ENCODE assay signal across 10 cellular contexts in genomic region chr4:74451214-74451661, GRCh38. TPM values are rescaled to one million over a fixed set of nuclear protein-coding genes. Genes with fewer than 3 reads are reported as not detected.
DNase-seq lines count a peak whose midpoint lies in the region; ATAC-seq and TF ChIP-seq lines count a peak whose summit lies in the region.
"Had no signal": no experiment of that assay in that cellular context is flagged by ENCODE, and none has a peak within 500 bp of the region (broad histone marks: within the 10 kb centered on the region; RNA-seq: fewer than 3 reads in every experiment).

No MANE protein-coding gene starts in this region.

- no peak overlapping the region for H3K27ac ChIP-seq in breast epithelium
- H3K27ac ChIP-seq in Panc1 (ENCODE audit: low read length): no peak overlapping the region
- H3K27ac ChIP-seq in smooth muscle cell (ENCODE audit: low read depth): peak overlapping the region; percentile 46

- no peak overlapping the region for H3K9ac ChIP-seq in smooth muscle cell (ENCODE audit: low read depth)

- DNase-seq in MCF 10A (ENCODE audit: unreplicated experiment) (peak; percentile 85), breast epithelium (ENCODE audit: low spot score in 2 of 2) (no peak), Panc1 (ENCODE audit: low read depth, low spot score) (no peak), fibroblast of peridontal ligament (ENCODE audit: extremely low read depth) (peak; percentile 43), smooth muscle cell (lab: John Stamatoyannopoulos, UW; ENCODE audit: unreplicated experiment) (no peak), occipital lobe (lab: John Stamatoyannopoulos, UW) (no peak), activated gamma-delta T cell (lab: John Stamatoyannopoulos, UW) (no peak)

- H3K4me2 ChIP-seq in smooth muscle cell: peak overlapping the region; percentile 42

- ATAC-seq in Panc1 (0 out of 2 replicates have a peak, but pooled peaks have one; percentile 56), GM18520 (IDR thresholded peaks at IDR 0.05; ENCODE audit: unreplicated experiment) (no peak)

- no peaks in the 10 kb centered on the region for H3F3A ChIP-seq in smooth muscle cell (ENCODE audit: low read depth)

- H3K9me3 ChIP-seq in breast epithelium (no peaks in the 10 kb centered on the region), Panc1 (ENCODE audit: control insufficient read depth, insufficient read depth, low read depth, low read length) (no peaks in the 10 kb centered on the region), smooth muscle cell (replicated peaks; ENCODE audit: low read depth) (no peaks in the 10 kb centered on the region)

- H3K4me3 ChIP-seq in breast epithelium (no peak overlapping the region), Panc1 (ENCODE audit: low read depth in 2 of 2, low read length in 2 of 2) (no peak overlapping the region), smooth muscle cell (no peak overlapping the region)

- H2AFZ ChIP-seq in smooth muscle cell (ENCODE audit: low read depth): no peak overlapping the region

- H3K27me3 ChIP-seq in breast epithelium: no peaks in the 10 kb centered on the region
- no peaks in the 10 kb centered on the region for H3K27me3 ChIP-seq in Panc1 (ENCODE audit: control insufficient read depth, insufficient read depth, low read length)
- no peaks in the 10 kb centered on the region for H3K27me3 ChIP-seq in smooth muscle cell (ENCODE audit: low read depth)

- H3K9me3 Mint-ChIP-seq in MCF 10A (ENCODE audit: unreplicated experiment): no peaks in the 10 kb centered on the region
- H3K9me3 Mint-ChIP-seq: dendritic cell treated with granulocyte-macrophage colony-stimulating factor and Interleukin-4, amounts not matched to agents 40 ng/mL and 50 ng/mL, for 4 days had no signal

- intact Hi-C loops in MCF 10A (cut with micrococcal nuclease) (no loop called here), breast epithelium (cut with DNase I; ENCODE audit: low total_unique reads) (no loop called here), Panc1 (cut with micrococcal nuclease; ENCODE audit: unreplicated experiment) (no loop called here)

- POLR2A ChIA-PET in MCF 10A (lab: Yijun Ruan, JAX) (interaction anchor here (0.6 to 10.8 kb wide), 29 partner anchors 9 to 352 kb away, joined by 3 to 170 read pairs (median 6); partner anchors contain the start of genes CXCL2 and EREG), Panc1 (lab: Charles Lee) (no interaction called here)

- H3K27ac Mint-ChIP-seq in MCF 10A (ENCODE audit: low read depth, unreplicated experiment): peak overlapping the region; percentile 37
- H3K27ac Mint-ChIP-seq: dendritic cell treated with granulocyte-macrophage colony-stimulating factor and Interleukin-4, amounts not matched to agents 40 ng/mL and 50 ng/mL, for 4 days had no signal

- peak overlapping the region; percentile 95 for H3K4me3 Mint-ChIP-seq in MCF 10A (ENCODE audit: unreplicated experiment)
- H3K4me3 Mint-ChIP-seq: dendritic cell treated with granulocyte-macrophage colony-stimulating factor and Interleukin-4, amounts not matched to agents 40 ng/mL and 50 ng/mL, for 4 days had no signal

- WGBS in smooth muscle cell (ENCODE audit: low lambda C conversion rate): 0% methylated on average over 1 of the region's 1 CpG

- BruUV-seq in MCF 10A (replicated peaks; lab: Mats Ljungman, UMichigan) (no TSS peak), Panc1 (replicated peaks; lab: Mats Ljungman, UMichigan) (no TSS peak)

- H3K4me1 ChIP-seq in breast epithelium (no peaks in the 10 kb centered on the region), Panc1 (ENCODE audit: control insufficient read depth, insufficient read depth, low read length) (no peaks in the 10 kb centered on the region), smooth muscle cell (ENCODE audit: low read depth) (peaks cover 9% of the 10 kb centered on the region)

- no peaks in the 10 kb centered on the region for H3K27me3 Mint-ChIP-seq in MCF 10A (ENCODE audit: insufficient read depth, unreplicated experiment)
- H3K27me3 Mint-ChIP-seq: dendritic cell treated with granulocyte-macrophage colony-stimulating factor and Interleukin-4, amounts not matched to agents 40 ng/mL and 50 ng/mL, for 4 days had no signal

- no peak for TF ChIP-seq POLR2A in breast epithelium (IDR thresholded peaks at IDR 0.05)

- CTCF ChIA-PET in MCF 10A (lab: Yijun Ruan, JAX) (interaction anchor here (0.6 to 3.8 kb wide), 7 partner anchors 15 to 225 kb away, joined by 3 to 47 read pairs (median 4); no protein-coding TSS in a partner anchor), Panc1 (lab: Charles Lee) (no interaction called here)

- H3K4me1 Mint-ChIP-seq in MCF 10A (ENCODE audit: insufficient read depth, unreplicated experiment): peaks cover 32% of the 10 kb centered on the region

- H3K36me3 ChIP-seq in breast epithelium (no peaks in the 10 kb centered on the region), Panc1 (ENCODE audit: control insufficient read depth, insufficient read depth, low read length) (no peaks in the 10 kb centered on the region; the same call in 1 of the 2 replicates), smooth muscle cell (ENCODE audit: low read depth) (no peaks in the 10 kb centered on the region)

- TF ChIP-seq CTCF in MCF 10A (IDR thresholded peaks at IDR 0.05; ENCODE audit: unreplicated experiment) (no peak), breast epithelium (IDR thresholded peaks at IDR 0.05) (no peak), Panc1 (IDR thresholded peaks at IDR 0.05) (no peak), smooth muscle cell (IDR thresholded peaks at IDR 0.05; ENCODE audit: borderline replicate concordance, insufficient read depth, poor library complexity, severe bottlenecking) (no peak)

- H3K36me3 Mint-ChIP-seq in MCF 10A (ENCODE audit: insufficient read depth, unreplicated experiment): peaks cover 100% of the 10 kb centered on the region

- H4K20me1 ChIP-seq in smooth muscle cell (ENCODE audit: low read depth): no peaks in the 10 kb centered on the region

- no peaks in the 10 kb centered on the region for H3K79me2 ChIP-seq in smooth muscle cell (ENCODE audit: low read depth)

- in situ Hi-C loops in Panc1 (cut with HindIII; ENCODE audit: low pct_unique_long_range_greater_than_20kb, low sequenced_read_pairs): no loop called here

RNA-seq across cellular contexts. Expression of gene AREG, which starts 6.3 kb away (rescaled TPM):
- total RNA-seq in MCF 10A (2022) (1,402 and 1,878 TPM in 2 replicates), breast epithelium (10 to 100 TPM in 2 of 3 donors, 1 to 10 TPM in 1; 3.4 to 89.1 (median 46.2) TPM), Panc1 (2021; ENCODE audit: unreplicated experiment) (0.54 TPM), smooth muscle cell (58.6 and 123 TPM in 2 replicates), occipital lobe (not detected)
- 0.18 TPM for polyA plus RNA-seq in Panc1 (2012; ENCODE audit: insufficient read length)
- 83.5 and 86.9 TPM in 2 replicates for polyA plus RNA-seq in smooth muscle cell
- total RNA-seq: OCI-LY7 had no signal

Comparison
In these comparisons a context has a peak if more than half of its experiments do, and no peak if none do; other contexts are left out.
1. DNase-seq: peak in MCF 10A (single experiment) and fibroblast of peridontal ligament (single experiment); none in breast epithelium (0 of 2), Panc1 (single experiment), smooth muscle cell (single experiment), occipital lobe (single experiment) and activated gamma-delta T cell (single experiment).
2. RNA of gene AREG, which starts 6.3 kb away (total RNA-seq): 1,402 to 1,878 TPM in MCF 10A; 58.6 to 123 TPM in smooth muscle cell, 3.4 to 89.1 TPM in breast epithelium, 0.54 TPM in Panc1 (single experiment) and not detected in occipital lobe (single experiment); every median in the first group is over 10 times any median in the second.